In genomic region chr6:24384369-24385130, GRCh38 we compare ENCODE assay signal across 5 cellular contexts. TPM values are rescaled to one million over a fixed set of nuclear protein-coding genes. Genes with fewer than 3 reads are reported as not detected.
"Had no signal": no experiment of that assay in that cellular context is flagged by ENCODE, and none has a peak within 500 bp of the region (broad histone marks: within the 10 kb centered on the region; RNA-seq: fewer than 3 reads in every experiment).

No MANE protein-coding gene starts in this region.

RNA-seq across cellular contexts. Expression of gene DCDC2, which starts 26.7 kb away (rescaled TPM):
- total RNA-seq: LHCN-M2, MCF 10A, Right ventricle myocardium inferior, RPMI7951 had no signal
- polyA plus RNA-seq: SK-N-SH had no signal
